Comparison of ENCODE assay signal across 10 cellular contexts in the genomic region with DNA sequence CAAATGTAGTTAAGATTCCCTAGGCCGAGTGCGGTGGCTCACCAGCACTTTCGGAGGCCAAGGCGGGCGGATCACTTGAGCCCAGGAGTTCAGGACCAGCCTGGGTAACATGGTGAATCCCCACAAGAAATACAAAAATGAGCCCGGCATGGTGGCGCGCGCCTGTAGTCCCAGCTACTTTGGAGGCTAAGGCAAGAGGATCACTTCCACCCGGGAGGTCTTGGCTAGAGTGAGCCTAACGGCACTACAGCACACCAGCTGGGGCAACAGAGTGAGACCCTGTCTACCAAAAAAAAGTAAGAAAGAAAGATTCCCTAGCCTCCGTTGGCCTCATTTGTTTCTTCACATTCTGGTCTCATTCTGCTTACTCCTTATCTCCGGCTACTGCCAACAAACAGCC. TPM values are rescaled to one million over a fixed set of nuclear protein-coding genes. Genes with fewer than 3 reads are reported as not detected.
DNase-seq lines count a peak whose midpoint lies in the region; ATAC-seq and TF ChIP-seq lines count a peak whose summit lies in the region.
"Had no signal": no experiment of that assay in that cellular context is flagged by ENCODE, and none has a peak within 500 bp of the region (broad histone marks: within the 10 kb centered on the region; RNA-seq: fewer than 3 reads in every experiment).

No MANE protein-coding gene starts in this region.

- ATAC-seq in activated CD4-positive, alpha-beta T cell treated with anti-CD3 and anti-CD28 coated beads for 36 hours, result no peak

- H3K27ac Mint-ChIP-seq in activated CD4-positive, alpha-beta T cell treated with anti-CD3 and anti-CD28 coated beads for 36 hours, result peak overlapping the region; percentile 80

- no peak for TF ChIP-seq CTCF in esophagus muscularis mucosa (IDR thresholded peaks at IDR 0.05)
- TF ChIP-seq CTCF in retinal pigment epithelial cell (conservative IDR thresholded peaks at IDR 0.05; ENCODE audit: low read depth, low read length), result no peak

- peaks cover 60% of the 10 kb centered on the region for H3K4me1 Mint-ChIP-seq in activated CD4-positive, alpha-beta T cell treated with anti-CD3 and anti-CD28 coated beads for 36 hours

- intact Hi-C loops in activated CD4-positive, alpha-beta T cell treated with anti-CD3 and anti-CD28 coated beads for 36 hours (cut with DNase I, micrococcal nuclease), result loop anchor here in 1 of 2 experiments (5.0 to 10.0 kb wide), 2 partner anchors 561 to 1889 kb away; a partner anchor contains a TSS
- intact Hi-C loops in esophagus muscularis mucosa (cut with DNase I), result no loop called here

- H3K27me3 Mint-ChIP-seq in activated CD4-positive, alpha-beta T cell treated with anti-CD3 and anti-CD28 coated beads for 36 hours, result no peaks in the 10 kb centered on the region

- peaks cover 38% of the 10 kb centered on the region for H3K36me3 Mint-ChIP-seq in activated CD4-positive, alpha-beta T cell treated with anti-CD3 and anti-CD28 coated beads for 36 hours (ENCODE audit: low read depth)

- H3K27me3 ChIP-seq in SJCRH30 (no peaks in the 10 kb centered on the region), esophagus muscularis mucosa (no peaks in the 10 kb centered on the region)

- WGBS in esophagus muscularis mucosa, result 95% methylated on average over 13 of the region's 13 CpGs

- no peak for TF ChIP-seq POLR2A in esophagus muscularis mucosa (IDR thresholded peaks at IDR 0.05; ENCODE audit: low read depth)

- no peak for DNase-seq in activated CD4-positive, alpha-beta T cell treated with anti-CD3 and anti-CD28 coated beads for 36 hours
- no peak for DNase-seq in activated CD4-positive, alpha-beta T cell treated with anti-CD3 and anti-CD28 coated beads, Interleukin-2, amount 50 U/mL, for 4 hours
- no peak for DNase-seq in SJCRH30
- no peak for DNase-seq in esophagus muscularis mucosa (ENCODE audit: extremely low spot score)
- no peak for DNase-seq in retinal pigment epithelial cell (ENCODE audit: low read depth)
- no peak for DNase-seq in activated effector memory CD4-positive, alpha-beta T cell treated with anti-CD3 and anti-CD28 coated beads, Interleukin-2, amount 50 U/mL, for 16 hours
- DNase-seq in activated CD4-positive, CD25-positive, alpha-beta regulatory T cell (lab: John Stamatoyannopoulos, UW), result no peak
- no peak for DNase-seq in hepatic stellate cell (ENCODE audit: low spot score)
- DNase-seq: NCI-H2107 had no signal

- CTCF ChIA-PET in activated CD4-positive, alpha-beta T cell treated with anti-CD3 and anti-CD28 coated beads for 36 hours (lab: Charles Lee), result interaction anchor here (2.1 to 2.8 kb wide), 2 partner anchors 11 to 35 kb away, joined by 6 to 19 read pairs; no protein-coding TSS in a partner anchor

- H3K27ac ChIP-seq in SJCRH30, result no peak overlapping the region
- H3K27ac ChIP-seq in esophagus muscularis mucosa (replicated peaks in 1 of 4), result no peak overlapping the region

- H3K36me3 ChIP-seq in SJCRH30 (peaks cover 27% of the 10 kb centered on the region), esophagus muscularis mucosa (peaks cover 7 to 49% (median 22%) of the 10 kb centered on the region in 4 donors)
- H3K36me3 ChIP-seq: prostate gland had no signal

- H3K4me3 ChIP-seq in SJCRH30 (peak overlapping the region; percentile 69), esophagus muscularis mucosa (peak overlapping the region in 3 of 4 donors; percentile 74 to 84 (median 81)), retinal pigment epithelial cell (ENCODE audit: low read length) (peak overlapping the region; percentile 97)

- H3K9me3 Mint-ChIP-seq in activated CD4-positive, alpha-beta T cell treated with anti-CD3 and anti-CD28 coated beads for 36 hours (ENCODE audit: low read depth), result no peaks in the 10 kb centered on the region

- POLR2A ChIA-PET in activated CD4-positive, alpha-beta T cell treated with anti-CD3 and anti-CD28 coated beads for 36 hours (lab: Charles Lee), result no interaction called here

- no peaks in the 10 kb centered on the region for H3K9me3 ChIP-seq in SJCRH30 (replicated peaks)
- no peaks in the 10 kb centered on the region for H3K9me3 ChIP-seq in esophagus muscularis mucosa
- H3K9me3 ChIP-seq: prostate gland had no signal

- H3K4me1 ChIP-seq in SJCRH30 (no peaks in the 10 kb centered on the region), esophagus muscularis mucosa (peaks cover 20 to 48% (median 43%) of the 10 kb centered on the region in 4 donors)

- TF ChIP-seq EP300 in esophagus muscularis mucosa (IDR thresholded peaks at IDR 0.05), result no peak

- peak overlapping the region; percentile 82 for H3K4me3 Mint-ChIP-seq in activated CD4-positive, alpha-beta T cell treated with anti-CD3 and anti-CD28 coated beads for 36 hours

RNA-seq across cellular contexts. Expression of a gene that starts 1.2 kb away (rescaled TPM):
- total RNA-seq in activated CD4-positive, alpha-beta T cell treated with anti-CD3 and anti-CD28 coated beads for 36 hours, result 10 to 100 TPM; 22.0 to 23.1 TPM
- 27.8 and 33.9 TPM in 2 replicates for total RNA-seq in SJCRH30 (2014; rRNA removed; shearing (Covaris generic))
- 10 to 100 TPM in 3 of 4 donors, 1 to 10 TPM in 1; 9.0 to 16.2 (median 13.3) TPM for total RNA-seq in esophagus muscularis mucosa

RNA-seq across cellular contexts. Expression of a gene that starts 1.3 kb away (rescaled TPM):
- total RNA-seq in activated CD4-positive, alpha-beta T cell treated with anti-CD3 and anti-CD28 coated beads for 36 hours, result 10 to 100 TPM; 22.0 to 24.3 TPM
- 29.1 and 36.2 TPM in 2 replicates for total RNA-seq in SJCRH30 (2014; rRNA removed; shearing (Covaris generic))
- 10 to 100 TPM; 11.9 to 23.3 (median 19.1) TPM for total RNA-seq in esophagus muscularis mucosa
